Comparison of ENCODE assay signal across 20 cellular contexts in the genomic region with DNA sequence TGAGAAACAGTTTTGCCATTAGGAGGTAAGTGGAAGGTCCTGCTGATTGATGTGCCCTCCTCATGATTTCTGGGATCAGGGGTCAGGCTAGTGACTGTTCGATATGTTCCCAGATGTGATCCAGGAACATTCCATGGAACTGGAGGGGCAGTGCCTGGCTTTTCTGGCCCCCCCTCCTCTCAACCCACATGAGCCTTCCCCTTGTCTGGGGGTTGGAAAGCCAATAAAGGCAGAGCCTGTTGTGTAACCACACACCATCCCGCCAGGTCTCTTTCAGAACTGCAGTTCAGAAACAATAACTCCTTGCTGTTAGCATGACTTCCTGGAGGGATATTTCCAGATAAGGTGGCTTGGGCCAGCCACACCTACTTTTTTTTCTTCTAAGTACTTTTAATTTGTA. TPM values are rescaled to one million over a fixed set of nuclear protein-coding genes. Genes with fewer than 3 reads are reported as not detected.
DNase-seq lines count a peak whose midpoint lies in the region; ATAC-seq and TF ChIP-seq lines count a peak whose summit lies in the region.
"Had no signal": no experiment of that assay in that cellular context is flagged by ENCODE, and none has a peak within 500 bp of the region (broad histone marks: within the 10 kb centered on the region; RNA-seq: fewer than 3 reads in every experiment).

No MANE protein-coding gene starts in this region.

- peaks cover 24% of the 10 kb centered on the region for H3K79me2 ChIP-seq in MM.1S (ENCODE audit: low read length)

- peaks cover 15% of the 10 kb centered on the region; the same call in 1 of the 2 replicates for H3F3A ChIP-seq in MM.1S (ENCODE audit: insufficient read depth, low read length)

- no peak overlapping the region for H3K27ac ChIP-seq in MM.1S (ENCODE audit: low read length)
- peak overlapping the region in 2 of 3 donors; percentile 31 to 39 for H3K27ac ChIP-seq in right lobe of liver
- H3K27ac ChIP-seq: GM23248 had no signal

- no peak for DNase-seq in MM.1S
- DNase-seq in NCI-H69 (lab: John Stamatoyannopoulos, UW) = peak; percentile 21
- DNase-seq in left lobe of liver (ENCODE audit: low spot score) = peak; percentile 66
- peak in 2 of 3 donors; percentile 75 to 77 for DNase-seq in right lobe of liver
- DNase-seq in activated CD4-positive, alpha-beta T cell treated with anti-CD3 and anti-CD28 coated beads, Interleukin-2, amount 10 ng/mL, durations not matched to agents 7 days and 5 days = no peak
- DNase-seq in activated naive CD8-positive, alpha-beta T cell treated with anti-CD3 and anti-CD28 coated beads, Interleukin-2, amount 50 U/mL, for 24 hours = no peak
- DNase-seq: C1 segment of cervical spinal cord; Calu3; CD4-positive, alpha-beta memory T cell; COR-L47; DMS153; DMS79; EL; GDM1; GM23248; H7; HCEC 1CT had no signal

- ATAC-seq in left lobe of liver = peak; percentile 78
- peak; percentile 43 to 90 (median 80) for ATAC-seq in right lobe of liver
- no peak for ATAC-seq in activated naive CD8-positive, alpha-beta T cell treated with anti-CD3 and anti-CD28 coated beads, Interleukin-2, amount 50 U/mL, for 24 hours
- ATAC-seq: GM12878 had no signal

- POLR2A ChIA-PET in activated CD4-positive, alpha-beta T cell treated with anti-CD3 and anti-CD28 coated beads, Interleukin-2, amount 10 ng/mL, durations not matched to agents 7 days and 5 days (lab: Charles Lee) = no interaction called here

- H3K36me3 Mint-ChIP-seq in activated CD4-positive, alpha-beta T cell treated with anti-CD3 and anti-CD28 coated beads, Interleukin-2, amount 10 ng/mL, durations not matched to agents 7 days and 5 days (ENCODE audit: low read depth) = no peaks in the 10 kb centered on the region
- H3K36me3 Mint-ChIP-seq in activated naive CD8-positive, alpha-beta T cell treated with anti-CD3 and anti-CD28 coated beads, Interleukin-2, amount 50 U/mL, for 24 hours (ENCODE audit: low read depth) = no peaks in the 10 kb centered on the region
- H3K36me3 Mint-ChIP-seq: CD4-positive, alpha-beta memory T cell had no signal

- H3K4me3 ChIP-seq in MM.1S (ENCODE audit: low read length) (peak overlapping the region; percentile 52; the same call in 1 of the 2 replicates), right lobe of liver (no peak overlapping the region)
- H3K4me3 ChIP-seq: GM12878, GM23248 had no signal

- no peak for TF ChIP-seq CTCF in MM.1S (IDR thresholded peaks at IDR 0.05; ENCODE audit: low read length)
- TF ChIP-seq CTCF in right lobe of liver (IDR thresholded peaks at IDR 0.05) = no peak

- H3K4me1 Mint-ChIP-seq in activated CD4-positive, alpha-beta T cell treated with anti-CD3 and anti-CD28 coated beads, Interleukin-2, amount 10 ng/mL, durations not matched to agents 7 days and 5 days = no peaks in the 10 kb centered on the region
- H3K4me1 Mint-ChIP-seq in activated naive CD8-positive, alpha-beta T cell treated with anti-CD3 and anti-CD28 coated beads, Interleukin-2, amount 50 U/mL, for 24 hours = no peaks in the 10 kb centered on the region
- H3K4me1 Mint-ChIP-seq: CD4-positive, alpha-beta memory T cell had no signal

- no peaks in the 10 kb centered on the region for H4K20me1 ChIP-seq in MM.1S (ENCODE audit: insufficient read depth, low read length)

- H3K9me2 ChIP-seq in MM.1S (replicated peaks; ENCODE audit: insufficient read depth, low read length) = no peaks in the 10 kb centered on the region

- no peaks in the 10 kb centered on the region for H3K36me3 ChIP-seq in MM.1S (replicated peaks; ENCODE audit: insufficient read depth, low read length)
- no peaks in the 10 kb centered on the region for H3K36me3 ChIP-seq in right lobe of liver

- TF ChIP-seq POLR2A in right lobe of liver (IDR thresholded peaks at IDR 0.05) = no peak

- H3K4me3 Mint-ChIP-seq in activated CD4-positive, alpha-beta T cell treated with anti-CD3 and anti-CD28 coated beads, Interleukin-2, amount 10 ng/mL, durations not matched to agents 7 days and 5 days = no peak overlapping the region
- no peak overlapping the region for H3K4me3 Mint-ChIP-seq in activated naive CD8-positive, alpha-beta T cell treated with anti-CD3 and anti-CD28 coated beads, Interleukin-2, amount 50 U/mL, for 24 hours
- H3K4me3 Mint-ChIP-seq: CD4-positive, alpha-beta memory T cell had no signal

- no peak overlapping the region for H2AFZ ChIP-seq in MM.1S (ENCODE audit: low read length)
- H2AFZ ChIP-seq: GM23248 had no signal

- no peaks in the 10 kb centered on the region for H3K9me3 Mint-ChIP-seq in activated CD4-positive, alpha-beta T cell treated with anti-CD3 and anti-CD28 coated beads, Interleukin-2, amount 10 ng/mL, durations not matched to agents 7 days and 5 days
- H3K9me3 Mint-ChIP-seq in activated naive CD8-positive, alpha-beta T cell treated with anti-CD3 and anti-CD28 coated beads, Interleukin-2, amount 50 U/mL, for 24 hours = peaks cover 16% of the 10 kb centered on the region

- no peak overlapping the region for H3K27ac Mint-ChIP-seq in activated CD4-positive, alpha-beta T cell treated with anti-CD3 and anti-CD28 coated beads, Interleukin-2, amount 10 ng/mL, durations not matched to agents 7 days and 5 days
- H3K27ac Mint-ChIP-seq in activated naive CD8-positive, alpha-beta T cell treated with anti-CD3 and anti-CD28 coated beads, Interleukin-2, amount 50 U/mL, for 24 hours = no peak overlapping the region

- no peak overlapping the region for H3K9ac ChIP-seq in MM.1S (ENCODE audit: low read length)
- H3K9ac ChIP-seq: GM23248 had no signal

- H3K9me3 ChIP-seq in MM.1S (replicated peaks; ENCODE audit: insufficient read depth, low read length) = no peaks in the 10 kb centered on the region
- no peaks in the 10 kb centered on the region for H3K9me3 ChIP-seq in right lobe of liver

- 42% methylated on average over 2 of the region's 2 CpGs for WGBS in right lobe of liver (ENCODE audit: insufficient coverage, low coverage, low lambda C conversion rate, missing lambda C conversion rate)

- CTCF ChIA-PET in activated CD4-positive, alpha-beta T cell treated with anti-CD3 and anti-CD28 coated beads, Interleukin-2, amount 10 ng/mL, durations not matched to agents 7 days and 5 days (lab: Charles Lee) = interaction anchor here (1.0 kb wide), 1 partner anchor 131 kb away, joined by 5 read pairs; no protein-coding TSS in a partner anchor

- H3K4me2 ChIP-seq in MM.1S (ENCODE audit: low read depth, low read length) = peak overlapping the region; percentile 89; the same call in 1 of the 2 replicates

- peaks cover 18% of the 10 kb centered on the region for H3K27me3 Mint-ChIP-seq in activated CD4-positive, alpha-beta T cell treated with anti-CD3 and anti-CD28 coated beads, Interleukin-2, amount 10 ng/mL, durations not matched to agents 7 days and 5 days
- peaks cover 5% of the 10 kb centered on the region for H3K27me3 Mint-ChIP-seq in activated naive CD8-positive, alpha-beta T cell treated with anti-CD3 and anti-CD28 coated beads, Interleukin-2, amount 50 U/mL, for 24 hours

- intact Hi-C loops in right lobe of liver (cut with DNase I) = no loop called here

- H3K27me3 ChIP-seq in MM.1S (replicated peaks; ENCODE audit: insufficient read depth, low read length) (no peaks in the 10 kb centered on the region), right lobe of liver (no peaks in the 10 kb centered on the region)

- H3K4me1 ChIP-seq in MM.1S (ENCODE audit: low read length) (peaks cover 22% of the 10 kb centered on the region), right lobe of liver (peaks cover 0 to 38% (median 14%) of the 10 kb centered on the region in 4 donors)

RNA-seq across cellular contexts. Expression of a gene that starts 17.8 kb away (rescaled TPM):
- total RNA-seq in left lobe of liver = 75.6 TPM
- total RNA-seq in right lobe of liver = 10 to 100 TPM; 22.3 to 88.5 (median 45.4) TPM
- not detected for total RNA-seq in activated CD4-positive, alpha-beta T cell treated with anti-CD3 and anti-CD28 coated beads, Interleukin-2, amount 10 ng/mL, durations not matched to agents 7 days and 5 days
- total RNA-seq: A172; A673; CD4-positive, alpha-beta memory T cell had no signal

Comparison
In these comparisons a context has a peak if more than half of its experiments do, and no peak if none do; other contexts are left out.
1. DNase-seq: peak in NCI-H69 (single experiment), left lobe of liver (single experiment) and right lobe of liver (2 of 3); none in MM.1S (single experiment), activated CD4-positive, alpha-beta T cell treated with anti-CD3 and anti-CD28 coated beads, Interleukin-2, amount 10 ng/mL, durations not matched to agents 7 days and 5 days (single experiment) and activated naive CD8-positive, alpha-beta T cell treated with anti-CD3 and anti-CD28 coated beads, Interleukin-2, amount 50 U/mL, for 24 hours (single experiment).
2. RNA of a gene that starts 17.8 kb away (total RNA-seq): 75.6 TPM in left lobe of liver (single experiment) and 22.3 to 88.5 TPM in right lobe of liver; not detected in activated CD4-positive, alpha-beta T cell treated with anti-CD3 and anti-CD28 coated beads, Interleukin-2, amount 10 ng/mL, durations not matched to agents 7 days and 5 days; every median in the first group is over 10 times any median in the second.